In genomic region chr15:63121382-63122001, GRCh38 we compare ENCODE assay signal across 8 cellular contexts.
DNase-seq lines count a peak whose midpoint lies in the region; ATAC-seq lines count a peak whose summit lies in the region.

A gene with protein sequence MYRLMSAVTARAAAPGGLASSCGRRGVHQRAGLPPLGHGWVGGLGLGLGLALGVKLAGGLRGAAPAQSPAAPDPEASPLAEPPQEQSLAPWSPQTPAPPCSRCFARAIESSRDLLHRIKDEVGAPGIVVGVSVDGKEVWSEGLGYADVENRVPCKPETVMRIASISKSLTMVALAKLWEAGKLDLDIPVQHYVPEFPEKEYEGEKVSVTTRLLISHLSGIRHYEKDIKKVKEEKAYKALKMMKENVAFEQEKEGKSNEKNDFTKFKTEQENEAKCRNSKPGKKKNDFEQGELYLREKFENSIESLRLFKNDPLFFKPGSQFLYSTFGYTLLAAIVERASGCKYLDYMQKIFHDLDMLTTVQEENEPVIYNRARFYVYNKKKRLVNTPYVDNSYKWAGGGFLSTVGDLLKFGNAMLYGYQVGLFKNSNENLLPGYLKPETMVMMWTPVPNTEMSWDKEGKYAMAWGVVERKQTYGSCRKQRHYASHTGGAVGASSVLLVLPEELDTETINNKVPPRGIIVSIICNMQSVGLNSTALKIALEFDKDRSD (plus strand): TSS chr15:63121861. CDS start chr15:63121872, 11 bp downstream.

- DNase-seq in ACHN, result peak; percentile 83
- DNase-seq in NCI-H345 treated with DMSO at 0.1 percent for 48 hours (lab: John Stamatoyannopoulos, UW; ENCODE audit: unreplicated experiment), result peak; percentile 40
- peak; percentile 68 for DNase-seq in activated CD4-positive, alpha-beta T cell treated with anti-CD3 and anti-CD28 coated beads for 1 hour
- DNase-seq in cerebellar cortex (ENCODE audit: low spot score), result peak; percentile 90
- peak; percentile 97 for DNase-seq in islet precursor cell
- DNase-seq in stimulated activated CD4-positive, alpha-beta T cell treated with anti-CD3 and anti-CD28 coated beads, Interleukin-12 subunit alpha, Interleukin-12 subunit beta, amount 100 ng/mL, for 48 hours (ENCODE audit: low read depth in 2 of 3, low spot score in 1 of 3), result peak; percentile 70 to 77 (median 72)

- in situ Hi-C loops in ACHN (cut with HindIII; ENCODE audit: low pct_ligation_motif_present, low pct_unique_long_range_greater_than_20kb, low sequenced_read_pairs), result no loop called here

- ATAC-seq in GM18870 (IDR thresholded peaks at IDR 0.05; ENCODE audit: unreplicated experiment) (peak; percentile 50), HG03108 (IDR thresholded peaks at IDR 0.05; ENCODE audit: unreplicated experiment) (peak; percentile 58)

Comparison
In these comparisons a context has a peak if more than half of its experiments do, and no peak if none do; other contexts are left out.
1. Peak in every context shown above with its lines: DNase-seq and ATAC-seq.
2. DNase-seq: peak in every context shown above with its lines; median percentile 97 in islet precursor cell; 90 in cerebellar cortex; 83 in ACHN; 72 in stimulated activated CD4-positive, alpha-beta T cell treated with anti-CD3 and anti-CD28 coated beads, Interleukin-12 subunit alpha, Interleukin-12 subunit beta, amount 100 ng/mL, for 48 hours; 68 in activated CD4-positive, alpha-beta T cell treated with anti-CD3 and anti-CD28 coated beads for 1 hour; 40 in NCI-H345 treated with DMSO at 0.1 percent for 48 hours.